Comparison of ENCODE assay signal across 2 cellular contexts in genomic region chr19:31586282-31586681, GRCh38.
TF ChIP-seq lines count a peak whose summit lies in the region.

No MANE protein-coding gene starts in this region.

TF ChIP-seq in IMR-90, 13 proteins besides CTCF, POLR2A, EP300 and RAD21 (continued from another document):
- TF ChIP-seq NFE2L2 (IDR thresholded peaks at IDR 0.05; ENCODE audit: low read depth, low read length) (no peak), SMC3 (IDR thresholded peaks at IDR 0.05; ENCODE audit: low read depth, low read length) (no peak), MXI1 (IDR thresholded peaks at IDR 0.05; ENCODE audit: borderline replicate concordance, low read depth, low read length) (no peak), FOS (IDR thresholded peaks at IDR 0.05; ENCODE audit: low read depth, low read length) (no peak), MAFK (IDR thresholded peaks at IDR 0.05; ENCODE audit: low read depth, low read length) (no peak), CHD1 (IDR thresholded peaks at IDR 0.05; ENCODE audit: low read depth, low read length) (no peak), ELK1 (IDR thresholded peaks at IDR 0.05; ENCODE audit: borderline replicate concordance, low read depth, low read length) (no peak)
TF ChIP-seq in IMR-90: peak in this region for 0.

TF ChIP-seq in K562, 482 proteins besides CTCF, POLR2A, EP300 and RAD21 (continued from another document):
- TF ChIP-seq ZFP91 (CRISPR knock-in tag; IDR thresholded peaks at IDR 0.05) = no peak
TF ChIP-seq in K562: peak in this region for 0.
